ENCODE assay signal across 1 cellular context in genomic region chr5:71537681-71538080, GRCh38.
TF ChIP-seq lines count a peak whose summit lies in the region.

No MANE protein-coding gene starts in this region.

TF ChIP-seq in K562, 482 proteins besides CTCF, POLR2A, EP300 and RAD21 (continued from another document):
- no peak for TF ChIP-seq SFPQ (IDR thresholded peaks at IDR 0.05; ENCODE audit: low read depth, low read length)
- TF ChIP-seq E4F1 (CRISPR knock-in tag; IDR thresholded peaks at IDR 0.05; ENCODE audit: borderline replicate concordance) = no peak
- TF ChIP-seq POLR3G (IDR thresholded peaks at IDR 0.05; ENCODE audit: extremely low read depth, insufficient read length, insufficient replicate concordance) = no peak
